In genomic region chr17:27293898-27294688, GRCh38 we compare ENCODE assay signal across 8 cellular contexts. TPM values are rescaled to one million over a fixed set of nuclear protein-coding genes. Genes with fewer than 3 reads are reported as not detected.
A peak's percentile ranks its signal among the peaks of the same experiment; 100 is the strongest.
DNase-seq lines count a peak whose midpoint lies in the region; ATAC-seq and TF ChIP-seq lines count a peak whose summit lies in the region.

Gene WSB1 (plus strand): TSS chr17:27294114. CDS start chr17:27294396, 282 bp downstream.

- DNase-seq in NCI-H146 (lab: John Stamatoyannopoulos, UW): peak; percentile 92
- DNase-seq in amniotic epithelial cell (ENCODE audit: low read depth): peak; percentile 84
- DNase-seq in heart right ventricle: peak; percentile 93 to 95
- DNase-seq in posterior vena cava (ENCODE audit: low spot score): peak; percentile 99
- peak; percentile 95 to 99 for DNase-seq in upper lobe of left lung

- no peaks in the 10 kb centered on the region for H3K9me3 ChIP-seq in heart right ventricle
- H3K9me3 ChIP-seq in upper lobe of left lung: no peaks in the 10 kb centered on the region

- H3K27me3 ChIP-seq in heart right ventricle (no peaks in the 10 kb centered on the region), upper lobe of left lung (no peaks in the 10 kb centered on the region)

- peak; percentile 88 for ATAC-seq in GM18498 (IDR thresholded peaks at IDR 0.05; ENCODE audit: unreplicated experiment)
- ATAC-seq in HG02884 (IDR thresholded peaks at IDR 0.05; ENCODE audit: unreplicated experiment): peak; percentile 75
- peak; percentile 96 to 98 (median 98) for ATAC-seq in heart right ventricle
- peak; percentile 97 for ATAC-seq in upper lobe of left lung (ENCODE audit: low FRiP score in 2 of 2)

- peak within 1 kb of the TSS; percentile 77 to 98 (median 92) for H3K4me3 ChIP-seq in heart right ventricle
- peak within 1 kb of the TSS; percentile 73 to 90 (median 79) for H3K4me3 ChIP-seq in upper lobe of left lung

- H3K27ac ChIP-seq in heart right ventricle (peak within 1 kb of the TSS; percentile 87 to 100 (median 100)), upper lobe of left lung (peak within 1 kb of the TSS; percentile 99 to 100 (median 100))

- TF ChIP-seq POLR2A in upper lobe of left lung (IDR thresholded peaks at IDR 0.05): peak; percentile 97 to 100 (median 98)

- H3K4me1 ChIP-seq in heart right ventricle (peaks cover 3 to 45% (median 36%) of the 10 kb centered on the region in 9 donors), upper lobe of left lung (peaks cover 27 to 43% (median 34%) of the 10 kb centered on the region in 4 donors)

- WGBS in heart right ventricle, 2 donors: 0% methylated on average over 66 of the region's 66 CpGs
- 0% methylated on average over 6 to 51 of the region's 66 CpGs for WGBS in upper lobe of left lung, 2 donors

- intact Hi-C loops in T-helper 1 cell treated with Interleukin-12 subunit alpha and Interleukin-12 subunit beta and Interleukin-4 antibody, amounts not matched to agents 30 ng/mL and 1 ng/mL, for 36 hours (cut with micrococcal nuclease): loop anchor here (1.0 to 10.0 kb wide), 10 partner anchors 38 to 1041 kb away; partner anchors contain the start of genes IFT20, KSR1, LYRM9 and TNFAIP1
- intact Hi-C loops in heart right ventricle (cut with DNase I): loop anchor here in 9 of 10 donors (2.0 to 10.0 kb wide), 7 partner anchors 29 to 52 kb away; no protein-coding TSS in a partner anchor
- intact Hi-C loops in posterior vena cava (cut with DNase I): loop anchor here (2.0 to 5.0 kb wide), 2 partner anchors 37 to 47 kb away; no protein-coding TSS in a partner anchor

- H3K36me3 ChIP-seq in heart right ventricle (peaks cover 0 to 21% (median 0%) of the 10 kb centered on the region in 9 donors), upper lobe of left lung (peaks cover 0 to 6% (median 0%) of the 10 kb centered on the region in 4 donors)

- TF ChIP-seq CTCF in heart right ventricle (IDR thresholded peaks at IDR 0.05): peak in 1 of 9 donors; percentile 12
- TF ChIP-seq CTCF in upper lobe of left lung (IDR thresholded peaks at IDR 0.05): peak in 3 of 6 experiments; percentile 8 to 32 (median 22)

- TF ChIP-seq EP300 in upper lobe of left lung (IDR thresholded peaks at IDR 0.05): peak in 2 of 4 donors; percentile 26 to 91

RNA-seq across cellular contexts. Expression of gene WSB1, which starts in this region (rescaled TPM):
- total RNA-seq in T-helper 1 cell treated with Interleukin-12 subunit alpha and Interleukin-12 subunit beta and Interleukin-4 antibody, amounts not matched to agents 30 ng/mL and 1 ng/mL, for 36 hours: 74.7 and 75.9 TPM in 2 replicates
- 10 to 100 TPM; 50.0 to 94.2 (median 60.5) TPM for total RNA-seq in heart right ventricle
- 100 to 1,000 TPM in 1 of 2 donors, 10 to 100 TPM in 1; 42.5 to 125 TPM for polyA plus RNA-seq in heart right ventricle
- total RNA-seq in posterior vena cava: 100 to 1,000 TPM; 206 to 227 TPM
- 100 to 1,000 TPM; 261 to 514 (median 328) TPM for total RNA-seq in upper lobe of left lung

Comparison
In these comparisons a context has a peak if more than half of its experiments do, and no peak if none do; other contexts are left out.
1. Peak in every context shown above with its lines: DNase-seq, ATAC-seq, H3K4me3 ChIP-seq and H3K27ac ChIP-seq.